21 cellular contexts compared by ENCODE assay signal in the genomic region with DNA sequence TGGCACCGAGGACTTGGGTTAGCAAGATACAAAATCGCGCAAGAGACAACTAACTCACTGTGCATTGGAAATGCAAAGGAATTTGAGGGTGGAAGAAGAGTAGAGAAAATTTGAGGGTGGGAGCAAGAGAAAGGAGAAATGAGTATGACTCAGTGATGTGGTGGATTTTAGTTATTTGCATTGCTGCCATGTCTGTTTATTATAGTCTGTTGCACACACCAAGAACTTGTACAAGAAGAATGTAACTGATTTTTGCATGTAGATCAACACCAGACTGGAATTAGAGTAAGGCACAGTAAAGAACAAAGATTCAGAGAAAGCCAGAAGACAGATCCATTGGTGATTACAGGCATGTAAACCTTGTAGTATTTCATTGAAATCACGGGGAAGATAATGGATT.
"Had no signal": no experiment of that assay in that cellular context is flagged by ENCODE, and none has a peak within 500 bp of the region (broad histone marks: within the 10 kb centered on the region; RNA-seq: fewer than 3 reads in every experiment).

No MANE protein-coding gene starts in this region.

- H3K27ac ChIP-seq: KMS-11, WERI-Rb-1 had no signal

- H3K27me3 Mint-ChIP-seq: activated naive CD8-positive, alpha-beta T cell had no signal

- H3K36me3 Mint-ChIP-seq: activated CD8-positive, alpha-beta memory T cell treated with anti-CD3 and anti-CD28 coated beads, Interleukin-2, amount 10 ng/mL, durations not matched to agents 7 days and 5 days; activated naive CD8-positive, alpha-beta T cell had no signal

- H3K27ac Mint-ChIP-seq: activated CD4-positive, alpha-beta T cell treated with anti-CD3 and anti-CD28 coated beads, Interleukin-2, amount 10 ng/mL, durations not matched to agents 24 days and 14 days; activated CD8-positive, alpha-beta memory T cell treated with anti-CD3 and anti-CD28 coated beads, Interleukin-2, amount 10 ng/mL, durations not matched to agents 7 days and 5 days; activated naive CD4-positive, alpha-beta T cell treated with anti-CD3 and anti-CD28 coated beads for 36 hours; activated naive CD8-positive, alpha-beta T cell; activated T-cell treated with anti-CD3 and anti-CD28 coated beads, Interleukin-2, amount 50 U/mL, for 24 hours; activated T-helper 1 cell treated with anti-CD3 and anti-CD28 coated beads, Interleukin-12 subunit alpha, Interleukin-12 subunit beta, Interleukin-2, Interleukin-4 antibody, amounts not matched to agents 30 ng/mL and 10 ng/mL and 1 ng/mL, durations not matched to agents 14 hours and 24 hours and 36 hours had no signal

- H3K9ac ChIP-seq: KMS-11 had no signal

- H3K36me3 ChIP-seq: WERI-Rb-1 had no signal

- H3K4me2 ChIP-seq: KMS-11 had no signal

- H3K9me3 Mint-ChIP-seq: activated CD4-positive, alpha-beta T cell treated with anti-CD3 and anti-CD28 coated beads, Interleukin-2, amount 10 ng/mL, durations not matched to agents 24 days and 14 days; activated naive CD4-positive, alpha-beta T cell treated with anti-CD3 and anti-CD28 coated beads for 36 hours; activated T-cell treated with anti-CD3 and anti-CD28 coated beads, Interleukin-2, amount 50 U/mL, for 24 hours; activated T-helper 1 cell treated with anti-CD3 and anti-CD28 coated beads, Interleukin-12 subunit alpha, Interleukin-12 subunit beta, Interleukin-2, Interleukin-4 antibody, amounts not matched to agents 30 ng/mL and 10 ng/mL and 1 ng/mL, durations not matched to agents 14 hours and 24 hours and 36 hours had no signal

- DNase-seq: activated CD4-positive, alpha-beta T cell treated with anti-CD3 and anti-CD28 coated beads for 1 hour; activated CD4-positive, alpha-beta T cell treated with anti-CD3 and anti-CD28 coated beads, Interleukin-2, amount 10 ng/mL, durations not matched to agents 24 days and 14 days; activated CD4-positive, alpha-beta T cell treated with anti-CD3 and anti-CD28 coated beads, Interleukin-2, amount 50 U/mL, for 48 hours; activated CD8-positive, alpha-beta memory T cell treated with anti-CD3 and anti-CD28 coated beads, Interleukin-2, amount 10 ng/mL, durations not matched to agents 7 days and 5 days; activated gamma-delta T cell; activated naive CD4-positive, alpha-beta T cell treated with anti-CD3 and anti-CD28 coated beads for 36 hours; activated T-cell treated with anti-CD3 and anti-CD28 coated beads, Interleukin-2, amount 50 U/mL, for 24 hours; cerebellar nuclear complex; NCI-H1105; NCI-H1436 treated with DMSO at 0.1 percent for 48 hours; NCI-H187; NCI-H2081; NCI-H510A treated with DMSO at 0.1 percent for 48 hours; NCI-H69; NK-92 treated with Interleukin-12 subunit alpha and Interleukin-12 subunit beta, amount 100 ng/mL, for 24 hours; SHP77 treated with DMSO at 0.1 percent for 48 hours; T-helper 1 cell; WERI-Rb-1 had no signal

- H3K4me3 Mint-ChIP-seq: activated CD4-positive, alpha-beta T cell treated with anti-CD3 and anti-CD28 coated beads, Interleukin-2, amount 10 ng/mL, durations not matched to agents 24 days and 14 days; activated CD8-positive, alpha-beta memory T cell treated with anti-CD3 and anti-CD28 coated beads, Interleukin-2, amount 10 ng/mL, durations not matched to agents 7 days and 5 days; activated naive CD4-positive, alpha-beta T cell treated with anti-CD3 and anti-CD28 coated beads for 36 hours; activated naive CD8-positive, alpha-beta T cell; activated T-cell treated with anti-CD3 and anti-CD28 coated beads, Interleukin-2, amount 50 U/mL, for 24 hours; activated T-helper 1 cell treated with anti-CD3 and anti-CD28 coated beads, Interleukin-12 subunit alpha, Interleukin-12 subunit beta, Interleukin-2, Interleukin-4 antibody, amounts not matched to agents 30 ng/mL and 10 ng/mL and 1 ng/mL, durations not matched to agents 14 hours and 24 hours and 36 hours had no signal

- ATAC-seq: activated CD8-positive, alpha-beta memory T cell treated with anti-CD3 and anti-CD28 coated beads, Interleukin-2, amount 10 ng/mL, durations not matched to agents 7 days and 5 days had no signal
